In genomic region chr10:104337527-104337984, GRCh38 we compare ENCODE assay signal across 8 cellular contexts. TPM values are rescaled to one million over a fixed set of nuclear protein-coding genes. Genes with fewer than 3 reads are reported as not detected.
DNase-seq lines count a peak whose midpoint lies in the region; ATAC-seq and TF ChIP-seq lines count a peak whose summit lies in the region.

No MANE protein-coding gene starts in this region.

- intact Hi-C loops in activated T-helper 2 cell treated with anti-CD3 and anti-CD28 coated beads, Interferon-gamma antibody, Interleukin-2, Interleukin-4, amounts not matched to agents 10 μg/mL and 5 μg/mL and 100 μg/mL, durations not matched to agents 14 hours and 24 hours and 36 hours (cut with micrococcal nuclease) = loop anchor here (1.0 to 5.0 kb wide), 3 partner anchors 15 to 215 kb away; partner anchors contain the start of gene SFR1

- in situ Hi-C loops in KBM-7 (cut with MboI; ENCODE audit: low pct_unique_long_range_greater_than_20kb, low sequenced_read_pairs) = no loop called here

- H3K27me3 Mint-ChIP-seq in activated T-helper 2 cell treated with anti-CD3 and anti-CD28 coated beads, Interferon-gamma antibody, Interleukin-2, Interleukin-4, amounts not matched to agents 10 μg/mL and 5 μg/mL and 100 μg/mL, durations not matched to agents 14 hours and 24 hours and 36 hours (ENCODE audit: low read depth) = peaks cover 1% of the 10 kb centered on the region

- peak; percentile 50 for ATAC-seq in GM21723 (IDR thresholded peaks at IDR 0.05; ENCODE audit: unreplicated experiment)

- TF ChIP-seq CTCF in GM12865 (IDR thresholded peaks at IDR 0.05; ENCODE audit: insufficient read depth, low read depth, low read length, missing control alignments) = no peak
- no peak for TF ChIP-seq CTCF in right atrium auricular region (IDR thresholded peaks at IDR 0.05)

- H3K4me3 ChIP-seq in GM12865 (ENCODE audit: low read depth, low read length) (peak overlapping the region; percentile 92), right atrium auricular region (peak overlapping the region; percentile 94 to 97), skeletal muscle cell (ENCODE audit: low read depth, low read length) (peak overlapping the region; percentile 91)

- H3K4me3 Mint-ChIP-seq in activated T-helper 2 cell treated with anti-CD3 and anti-CD28 coated beads, Interferon-gamma antibody, Interleukin-2, Interleukin-4, amounts not matched to agents 10 μg/mL and 5 μg/mL and 100 μg/mL, durations not matched to agents 14 hours and 24 hours and 36 hours (ENCODE audit: low read depth) = peak overlapping the region; percentile 97

- H3K4me1 ChIP-seq in right atrium auricular region = peaks cover 0 to 63% of the 10 kb centered on the region in 2 donors

- H3K36me3 ChIP-seq in right atrium auricular region = peaks cover 15% of the 10 kb centered on the region

- H3K9me3 ChIP-seq in right atrium auricular region = no peaks in the 10 kb centered on the region

- H3K27me3 ChIP-seq in right atrium auricular region = no peaks in the 10 kb centered on the region

- no peaks in the 10 kb centered on the region for H3K9me3 Mint-ChIP-seq in activated T-helper 2 cell treated with anti-CD3 and anti-CD28 coated beads, Interferon-gamma antibody, Interleukin-2, Interleukin-4, amounts not matched to agents 10 μg/mL and 5 μg/mL and 100 μg/mL, durations not matched to agents 14 hours and 24 hours and 36 hours

- H3K27ac Mint-ChIP-seq in activated T-helper 2 cell treated with anti-CD3 and anti-CD28 coated beads, Interferon-gamma antibody, Interleukin-2, Interleukin-4, amounts not matched to agents 10 μg/mL and 5 μg/mL and 100 μg/mL, durations not matched to agents 14 hours and 24 hours and 36 hours = peak overlapping the region; percentile 99

- H3K4me1 Mint-ChIP-seq in activated T-helper 2 cell treated with anti-CD3 and anti-CD28 coated beads, Interferon-gamma antibody, Interleukin-2, Interleukin-4, amounts not matched to agents 10 μg/mL and 5 μg/mL and 100 μg/mL, durations not matched to agents 14 hours and 24 hours and 36 hours (ENCODE audit: low read depth) = peaks cover 52% of the 10 kb centered on the region

- peak overlapping the region; percentile 99 to 100 for H3K27ac ChIP-seq in right atrium auricular region

- peaks cover 24% of the 10 kb centered on the region for H3K36me3 Mint-ChIP-seq in activated T-helper 2 cell treated with anti-CD3 and anti-CD28 coated beads, Interferon-gamma antibody, Interleukin-2, Interleukin-4, amounts not matched to agents 10 μg/mL and 5 μg/mL and 100 μg/mL, durations not matched to agents 14 hours and 24 hours and 36 hours (ENCODE audit: low read depth)

- peak; percentile 73 for DNase-seq in GM12865 (ENCODE audit: low read depth)
- DNase-seq in KBM-7 = peak; percentile 80
- DNase-seq in activated T-helper 2 cell treated with anti-CD3 and anti-CD28 coated beads, Interferon-gamma antibody, Interleukin-2, Interleukin-4, amounts not matched to agents 10 μg/mL and 5 μg/mL and 100 μg/mL, durations not matched to agents 14 hours and 24 hours and 36 hours (ENCODE audit: low spot score) = no peak
- no peak for DNase-seq in right atrium auricular region (ENCODE audit: low spot score)
- no peak for DNase-seq in skeletal muscle cell (ENCODE audit: low read depth)
- DNase-seq in NCI-H1092 treated with DMSO at 0.1 percent for 48 hours (lab: John Stamatoyannopoulos, UW) = no peak
- DNase-seq in NCI-H1417 (lab: John Stamatoyannopoulos, UW) = no peak

RNA-seq across cellular contexts. Expression of gene ITPRIP, which starts 0.7 kb away (rescaled TPM):
- total RNA-seq in activated T-helper 2 cell treated with anti-CD3 and anti-CD28 coated beads, Interferon-gamma antibody, Interleukin-2, Interleukin-4, amounts not matched to agents 10 μg/mL and 5 μg/mL and 100 μg/mL, durations not matched to agents 14 hours and 24 hours and 36 hours = 17.1 and 18.8 TPM in 2 replicates
- 10 to 100 TPM; 56.2 to 62.5 TPM for total RNA-seq in right atrium auricular region

RNA-seq across cellular contexts. Expression of gene CFAP58, which starts 16.1 kb away (rescaled TPM):
- total RNA-seq in activated T-helper 2 cell treated with anti-CD3 and anti-CD28 coated beads, Interferon-gamma antibody, Interleukin-2, Interleukin-4, amounts not matched to agents 10 μg/mL and 5 μg/mL and 100 μg/mL, durations not matched to agents 14 hours and 24 hours and 36 hours = 0.57 and 1.1 TPM in 2 replicates
- total RNA-seq in right atrium auricular region = 1 to 10 TPM; 3.5 to 4.8 TPM

Comparison
In these comparisons a context has a peak if more than half of its experiments do, and no peak if none do; other contexts are left out.
1. DNase-seq: peak in GM12865 (single experiment) and KBM-7 (single experiment); none in activated T-helper 2 cell treated with anti-CD3 and anti-CD28 coated beads, Interferon-gamma antibody, Interleukin-2, Interleukin-4, amounts not matched to agents 10 μg/mL and 5 μg/mL and 100 μg/mL, durations not matched to agents 14 hours and 24 hours and 36 hours (single experiment), right atrium auricular region (single experiment), skeletal muscle cell (single experiment), NCI-H1092 treated with DMSO at 0.1 percent for 48 hours (single experiment) and NCI-H1417 (0 of 3).
2. Peak in every context shown above with its lines, with median percentiles within 50 percentile points of each other: H3K4me3 ChIP-seq.